Comparison of ENCODE assay signal across 1 cellular context in genomic region chr17:12664894-12665262, GRCh38.
TF ChIP-seq lines count a peak whose summit lies in the region.

No MANE protein-coding gene starts in this region.

TF ChIP-seq in GM23338, 12 proteins besides CTCF, POLR2A, EP300 and RAD21 (continued from another document):
- TF ChIP-seq REST (IDR thresholded peaks at IDR 0.05; ENCODE audit: unreplicated experiment) (no peak), NANOG (IDR thresholded peaks at IDR 0.05; ENCODE audit: borderline replicate concordance) (no peak)
TF ChIP-seq in GM23338: peak in this region for 0.
